8 cellular contexts compared by ENCODE assay signal in the genomic region with DNA sequence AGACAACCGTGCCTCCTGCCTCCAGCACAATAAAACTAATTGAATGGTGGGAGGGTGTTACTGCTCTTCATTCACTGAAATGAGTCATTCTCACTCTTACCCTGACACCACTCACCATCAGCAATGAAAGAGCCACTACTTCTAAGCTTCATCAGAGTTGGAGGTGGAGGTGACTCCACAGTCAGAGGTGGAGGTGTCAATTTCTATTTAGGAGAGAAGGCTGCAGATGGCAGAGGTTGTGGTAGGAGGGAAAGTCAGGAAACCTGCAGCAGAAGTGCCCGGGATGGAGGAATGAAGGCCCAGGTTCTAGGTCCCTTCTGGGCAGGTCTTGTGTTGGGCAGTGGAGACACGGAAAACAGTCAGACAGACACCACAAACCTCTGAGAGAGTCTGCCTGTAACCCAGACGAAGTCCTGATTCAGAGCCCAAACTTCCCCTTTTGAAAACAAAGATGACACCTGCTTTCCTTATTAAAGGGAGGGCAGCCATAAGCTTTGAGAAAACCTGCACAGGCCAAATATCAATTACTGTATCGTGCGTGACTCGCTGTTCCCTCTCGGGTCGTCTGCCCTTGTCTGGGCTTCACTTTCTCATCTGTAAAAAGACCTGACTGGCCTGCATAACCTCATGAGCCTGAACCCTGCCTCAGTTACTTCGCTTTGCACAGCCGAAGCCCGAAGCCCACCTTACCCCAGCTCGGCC. TPM values are rescaled to one million over a fixed set of nuclear protein-coding genes. Genes with fewer than 3 reads are reported as not detected.
DNase-seq lines count a peak whose midpoint lies in the region; ATAC-seq and TF ChIP-seq lines count a peak whose summit lies in the region.

No MANE protein-coding gene starts in this region.

- H3K27ac Mint-ChIP-seq in CD14-positive monocyte: peak overlapping the region; percentile 89 to 96 (median 93)
- H3K27ac Mint-ChIP-seq in IgD-negative memory B cell: peak overlapping the region; percentile 80 to 96 (median 95)
- peak overlapping the region; percentile 89 for H3K27ac Mint-ChIP-seq in activated CD8-positive, alpha-beta memory T cell treated with anti-CD3 and anti-CD28 coated beads, Interleukin-2, amount 10 ng/mL, durations not matched to agents 7 days and 5 days
- H3K27ac Mint-ChIP-seq in glutamatergic neuron (ENCODE audit: unreplicated experiment): no peak overlapping the region

- CTCF ChIA-PET in activated CD8-positive, alpha-beta memory T cell treated with anti-CD3 and anti-CD28 coated beads, Interleukin-2, amount 10 ng/mL, durations not matched to agents 7 days and 5 days (lab: Charles Lee): interaction anchor here (0.7 to 1.5 kb wide), 6 partner anchors 13 to 360 kb away, joined by 3 to 4 read pairs (median 4); no protein-coding TSS in a partner anchor

- TF ChIP-seq CTCF in CD14-positive monocyte (IDR thresholded peaks at IDR 0.05): no peak
- TF ChIP-seq CTCF in glutamatergic neuron (IDR thresholded peaks at IDR 0.05; ENCODE audit: partially characterized antibody, unreplicated experiment): no peak

- H3K4me1 ChIP-seq in skeletal muscle tissue (ENCODE audit: control insufficient read depth in 3 of 3, insufficient read depth in 3 of 3, low read length in 3 of 3): peaks cover 27 to 45% (median 29%) of the 10 kb centered on the region in 3 donors

- no peaks in the 10 kb centered on the region for H3K9me3 ChIP-seq in skeletal muscle tissue (ENCODE audit: control insufficient read depth in 3 of 3, low read length in 3 of 3)

- H3K27ac ChIP-seq in skeletal muscle tissue (ENCODE audit: low read depth, low read length): peak overlapping the region; percentile 83

- peak; percentile 0 for ATAC-seq in activated CD8-positive, alpha-beta memory T cell treated with anti-CD3 and anti-CD28 coated beads, Interleukin-2, amount 10 ng/mL, durations not matched to agents 7 days and 5 days
- ATAC-seq in GM19023 (IDR thresholded peaks at IDR 0.05; ENCODE audit: unreplicated experiment) (no peak), HG03378 (IDR thresholded peaks at IDR 0.05; ENCODE audit: unreplicated experiment) (no peak), GM21576 (IDR thresholded peaks at IDR 0.05; ENCODE audit: unreplicated experiment) (no peak)

- peaks cover 0 to 2% (median 0%) of the 10 kb centered on the region in 3 donors for H3K27me3 Mint-ChIP-seq in CD14-positive monocyte (ENCODE audit: low read depth in 3 of 3)
- no peaks in the 10 kb centered on the region for H3K27me3 Mint-ChIP-seq in IgD-negative memory B cell
- no peaks in the 10 kb centered on the region for H3K27me3 Mint-ChIP-seq in activated CD8-positive, alpha-beta memory T cell treated with anti-CD3 and anti-CD28 coated beads, Interleukin-2, amount 10 ng/mL, durations not matched to agents 7 days and 5 days
- H3K27me3 Mint-ChIP-seq in glutamatergic neuron (ENCODE audit: unreplicated experiment): peaks cover 5% of the 10 kb centered on the region

- H3K36me3 Mint-ChIP-seq in CD14-positive monocyte (peaks cover 4 to 12% of the 10 kb centered on the region in 2 donors), IgD-negative memory B cell (no peaks in the 10 kb centered on the region), glutamatergic neuron (ENCODE audit: unreplicated experiment) (peaks cover 5% of the 10 kb centered on the region)
- peaks cover 2% of the 10 kb centered on the region for H3K36me3 Mint-ChIP-seq in activated CD8-positive, alpha-beta memory T cell treated with anti-CD3 and anti-CD28 coated beads, Interleukin-2, amount 10 ng/mL, durations not matched to agents 7 days and 5 days

- H3K4me1 Mint-ChIP-seq in CD14-positive monocyte (peaks cover 53% of the 10 kb centered on the region), IgD-negative memory B cell (peaks cover 26 to 47% (median 27%) of the 10 kb centered on the region in 3 donors), glutamatergic neuron (ENCODE audit: low read depth, unreplicated experiment) (peaks cover 24% of the 10 kb centered on the region)
- H3K4me1 Mint-ChIP-seq in activated CD8-positive, alpha-beta memory T cell treated with anti-CD3 and anti-CD28 coated beads, Interleukin-2, amount 10 ng/mL, durations not matched to agents 7 days and 5 days: peaks cover 62% of the 10 kb centered on the region

- intact Hi-C loops in CD14-positive monocyte (cut with micrococcal nuclease): loop anchor here (5.0 to 10.0 kb wide), 5 partner anchors 144 to 356 kb away; a partner anchor contains a TSS

- H3K4me3 Mint-ChIP-seq in CD14-positive monocyte (peak overlapping the region; percentile 89 to 100), IgD-negative memory B cell (peak overlapping the region; percentile 93 to 99 (median 96)), glutamatergic neuron (ENCODE audit: unreplicated experiment) (peak overlapping the region; percentile 99)
- peak overlapping the region; percentile 90 for H3K4me3 Mint-ChIP-seq in activated CD8-positive, alpha-beta memory T cell treated with anti-CD3 and anti-CD28 coated beads, Interleukin-2, amount 10 ng/mL, durations not matched to agents 7 days and 5 days

- DNase-seq in CD14-positive monocyte (ENCODE audit: low spot score) (peak; percentile 61), glutamatergic neuron (no peak)
- no peak for DNase-seq in activated CD8-positive, alpha-beta memory T cell treated with anti-CD3 and anti-CD28 coated beads, Interleukin-2, amount 10 ng/mL, durations not matched to agents 7 days and 5 days

- H3K9ac ChIP-seq in skeletal muscle tissue (ENCODE audit: low read depth in 1 of 3, low read length in 3 of 3): peak overlapping the region; percentile 81 to 95 (median 91)

- H3K9me3 Mint-ChIP-seq in CD14-positive monocyte: no peaks in the 10 kb centered on the region
- no peaks in the 10 kb centered on the region for H3K9me3 Mint-ChIP-seq in IgD-negative memory B cell
- H3K9me3 Mint-ChIP-seq in activated CD8-positive, alpha-beta memory T cell treated with anti-CD3 and anti-CD28 coated beads, Interleukin-2, amount 10 ng/mL, durations not matched to agents 7 days and 5 days (ENCODE audit: low read depth): no peaks in the 10 kb centered on the region
- H3K9me3 Mint-ChIP-seq in glutamatergic neuron (ENCODE audit: unreplicated experiment): peaks cover 11% of the 10 kb centered on the region

- H3K27me3 ChIP-seq in skeletal muscle tissue (ENCODE audit: control insufficient read depth in 3 of 3, insufficient read depth in 3 of 3, low read length in 3 of 3): no peaks in the 10 kb centered on the region

- peaks cover 0 to 2% (median 0%) of the 10 kb centered on the region in 3 donors for H3K36me3 ChIP-seq in skeletal muscle tissue (ENCODE audit: control insufficient read depth in 3 of 3, insufficient read depth in 3 of 3, low read length in 3 of 3)

- peak overlapping the region; percentile 92 to 96 (median 96) for H3K4me3 ChIP-seq in skeletal muscle tissue (ENCODE audit: low read length in 3 of 3)

RNA-seq across cellular contexts. Expression of a gene that starts 0.7 kb away (rescaled TPM):
- 10 to 100 TPM; 44.9 to 50.8 TPM for polyA plus RNA-seq in CD14-positive monocyte
- 41.5 TPM for polyA plus RNA-seq in IgD-negative memory B cell
- 10 to 100 TPM; 32.1 to 33.4 TPM for total RNA-seq in activated CD8-positive, alpha-beta memory T cell treated with anti-CD3 and anti-CD28 coated beads, Interleukin-2, amount 10 ng/mL, durations not matched to agents 7 days and 5 days
- 34.7 TPM for total RNA-seq in glutamatergic neuron (ENCODE audit: unreplicated experiment)
- 19.3 TPM for total RNA-seq in skeletal muscle tissue

RNA-seq across cellular contexts. Expression of a gene that starts 0.9 kb away (rescaled TPM):
- 1 to 10 TPM; 4.4 to 6.0 TPM for polyA plus RNA-seq in CD14-positive monocyte
- polyA plus RNA-seq in IgD-negative memory B cell: 7.7 TPM
- total RNA-seq in activated CD8-positive, alpha-beta memory T cell treated with anti-CD3 and anti-CD28 coated beads, Interleukin-2, amount 10 ng/mL, durations not matched to agents 7 days and 5 days: 10 to 100 TPM in 1 of 2 experiments, 1 to 10 TPM in 1; 8.7 to 11.0 TPM
- total RNA-seq in glutamatergic neuron (ENCODE audit: unreplicated experiment): 8.2 TPM
- total RNA-seq in skeletal muscle tissue: 5.2 TPM

RNA-seq across cellular contexts. Expression of a gene that starts 49.4 kb away (rescaled TPM):
- polyA plus RNA-seq in CD14-positive monocyte: 10 to 100 TPM; 26.9 to 32.0 TPM
- polyA plus RNA-seq in IgD-negative memory B cell: 47.8 TPM
- 10 to 100 TPM; 54.5 to 57.0 TPM for total RNA-seq in activated CD8-positive, alpha-beta memory T cell treated with anti-CD3 and anti-CD28 coated beads, Interleukin-2, amount 10 ng/mL, durations not matched to agents 7 days and 5 days
- total RNA-seq in glutamatergic neuron (ENCODE audit: unreplicated experiment): 37.1 TPM
- 20.9 TPM for total RNA-seq in skeletal muscle tissue
